In genomic region chr11:121630041-121630440, GRCh38 we compare ENCODE assay signal across 14 cellular contexts.
DNase-seq lines count a peak whose midpoint lies in the region; TF ChIP-seq lines count a peak whose summit lies in the region.
"Had no signal": no experiment of that assay in that cellular context is flagged by ENCODE, and none has a peak within 500 bp of the region (broad histone marks: within the 10 kb centered on the region; RNA-seq: fewer than 3 reads in every experiment).

No MANE protein-coding gene starts in this region.

- H3K9me2 ChIP-seq in Karpas-422 (replicated peaks; ENCODE audit: insufficient read depth, low read length), result no peaks in the 10 kb centered on the region
- H3K9me2 ChIP-seq in hepatocyte (replicated peaks; ENCODE audit: insufficient read depth), result no peaks in the 10 kb centered on the region

- TF ChIP-seq CTCF in osteoblast (IDR thresholded peaks at IDR 0.05; ENCODE audit: extremely low read depth, low read depth, low read length) (no peak), hepatocyte (IDR thresholded peaks at IDR 0.05; ENCODE audit: poor library complexity) (no peak)

- H3K4me3 ChIP-seq in osteoblast (ENCODE audit: insufficient read depth, low read length), result no peak overlapping the region
- no peak overlapping the region for H3K4me3 ChIP-seq in Karpas-422 (ENCODE audit: low read length)
- H3K4me3 ChIP-seq in hepatocyte, result no peak overlapping the region

- H3K4me2 ChIP-seq in osteoblast (ENCODE audit: insufficient read depth, low read length) (peak overlapping the region; percentile 26), Karpas-422 (ENCODE audit: low read depth, low read length, poor library complexity, severe bottlenecking) (no peak overlapping the region), hepatocyte (no peak overlapping the region)

- H3K79me2 ChIP-seq in osteoblast (ENCODE audit: insufficient read depth, low read length) (no peaks in the 10 kb centered on the region), Karpas-422 (ENCODE audit: low read length) (no peaks in the 10 kb centered on the region), hepatocyte (no peaks in the 10 kb centered on the region)

- H3K9me3 ChIP-seq in osteoblast (ENCODE audit: low read depth, low read length) (no peaks in the 10 kb centered on the region), Karpas-422 (ENCODE audit: low read length) (no peaks in the 10 kb centered on the region), hepatocyte (ENCODE audit: low read depth) (no peaks in the 10 kb centered on the region)

- H3K36me3 ChIP-seq in osteoblast (ENCODE audit: insufficient read depth, low read length) (no peaks in the 10 kb centered on the region), Karpas-422 (ENCODE audit: insufficient read depth, low read length) (peaks cover 45% of the 10 kb centered on the region), hepatocyte (replicated peaks; ENCODE audit: insufficient read depth, low read depth) (no peaks in the 10 kb centered on the region)

- no peaks in the 10 kb centered on the region for H4K20me1 ChIP-seq in osteoblast (ENCODE audit: insufficient read depth, low read length)
- no peaks in the 10 kb centered on the region for H4K20me1 ChIP-seq in Karpas-422 (ENCODE audit: insufficient read depth, low read depth, low read length)
- no peaks in the 10 kb centered on the region for H4K20me1 ChIP-seq in hepatocyte (ENCODE audit: insufficient read depth, poor library complexity, severe bottlenecking)

- peaks cover 31% of the 10 kb centered on the region for H3K4me1 ChIP-seq in osteoblast (ENCODE audit: insufficient read depth, low read length)
- H3K4me1 ChIP-seq in Karpas-422 (ENCODE audit: low read length), result no peaks in the 10 kb centered on the region
- H3K4me1 ChIP-seq in hepatocyte (ENCODE audit: insufficient read depth), result no peaks in the 10 kb centered on the region

- peak; percentile 88 for DNase-seq in EH (ENCODE audit: low read depth)
- peak; percentile 81 for DNase-seq in NCI-H226
- DNase-seq in dermis microvascular lymphatic vessel endothelial cell (ENCODE audit: low read depth in 2 of 2), result peak; percentile 12 to 66
- DNase-seq in osteoblast (ENCODE audit: insufficient read length, low spot score, missing footprints), result peak; percentile 87
- DNase-seq in islet precursor cell, result no peak
- DNase-seq in Karpas-422, result no peak
- DNase-seq in mucosa of gallbladder (ENCODE audit: low spot score), result no peak
- DNase-seq in hepatocyte (ENCODE audit: low spot score), result no peak
- DNase-seq: activated CD4-positive, alpha-beta T cell treated with anti-CD3 and anti-CD28 coated beads, Interleukin-2, amount 10 ng/mL, durations not matched to agents 7 days and 5 days; activated effector memory CD4-positive, alpha-beta T cell treated with anti-CD3 and anti-CD28 coated beads, Interleukin-2, amount 50 U/mL, for 16 hours; cortex of kidney; hippocampal formation; KBM-7; NCI-H2081 had no signal

- WGBS in hepatocyte (ENCODE audit: low lambda C conversion rate, missing lambda C conversion rate), result 90% methylated on average over 1 of the region's 1 CpG

- H2AFZ ChIP-seq in osteoblast (ENCODE audit: low read length) (no peak overlapping the region), Karpas-422 (ENCODE audit: low read length) (no peak overlapping the region), hepatocyte (no peak overlapping the region)

- H3K27ac ChIP-seq in osteoblast (ENCODE audit: low read depth, low read length) (peak overlapping the region; percentile 8), Karpas-422 (ENCODE audit: low read length) (no peak overlapping the region), hepatocyte (no peak overlapping the region)

- no peak overlapping the region for H3K9ac ChIP-seq in Karpas-422 (ENCODE audit: low read length)

- H3K27me3 ChIP-seq in osteoblast (ENCODE audit: insufficient read depth, low read length) (no peaks in the 10 kb centered on the region), Karpas-422 (ENCODE audit: low read length) (no peaks in the 10 kb centered on the region), hepatocyte (no peaks in the 10 kb centered on the region)

Comparison
In these comparisons a context has a peak if more than half of its experiments do, and no peak if none do; other contexts are left out.
1. DNase-seq: peak in EH (single experiment), NCI-H226 (single experiment), dermis microvascular lymphatic vessel endothelial cell (2 of 2) and osteoblast (single experiment); none in islet precursor cell (single experiment), Karpas-422 (single experiment), mucosa of gallbladder (single experiment) and hepatocyte (single experiment).